Comparison of ENCODE assay signal across 34 cellular contexts in genomic region chr2:13584020-13584419, GRCh38.
"Had no signal": no experiment of that assay in that cellular context is flagged by ENCODE, and none has a peak within 500 bp of the region (broad histone marks: within the 10 kb centered on the region; RNA-seq: fewer than 3 reads in every experiment).

No MANE protein-coding gene starts in this region.

- H3K4me1 Mint-ChIP-seq: activated CD4-positive, alpha-beta T cell treated with anti-CD3 and anti-CD28 coated beads, Interleukin-2, amount 10 ng/mL, durations not matched to agents 24 days and 14 days; activated naive CD8-positive, alpha-beta T cell treated with anti-CD3 and anti-CD28 coated beads for 36 hours; activated T-helper 17 cell treated with anti-CD3 and anti-CD28 coated beads, Interleukin-2, amount 50 U/mL, for 72 hours had no signal

- H3K9me3 Mint-ChIP-seq: activated CD8-positive, alpha-beta T cell treated with anti-CD3 and anti-CD28 coated beads for 36 hours; activated naive CD8-positive, alpha-beta T cell treated with anti-CD3 and anti-CD28 coated beads for 36 hours; activated T-cell treated with anti-CD3 and anti-CD28 coated beads, Interleukin-2, amount 50 U/mL, for 72 hours; activated T-helper 17 cell treated with anti-CD3 and anti-CD28 coated beads, Interleukin-2, amount 50 U/mL, for 72 hours; brain; T-helper 1 cell treated with Interleukin-12 subunit alpha and Interleukin-12 subunit beta and Interleukin-4 antibody, amounts not matched to agents 30 μg/mL and 1 μg/mL, for 36 hours had no signal

- FAIRE-seq: bronchial epithelial cell, TTC549 had no signal

- H3K27ac ChIP-seq: ascending aorta, SJSA1 had no signal

- ATAC-seq: activated CD8-positive, alpha-beta T cell treated with anti-CD3 and anti-CD28 coated beads for 36 hours; activated T-cell treated with anti-CD3 and anti-CD28 coated beads, Interleukin-2, amount 50 U/mL, for 72 hours; activated T-helper 17 cell treated with anti-CD3 and anti-CD28 coated beads, Interleukin-2, amount 50 U/mL, for 72 hours; Panc1 had no signal

- H3K27me3 ChIP-seq: ascending aorta, MG63, SJSA1 had no signal

- H3K9me3 ChIP-seq: ascending aorta, MG63, SJSA1, SK-N-SH had no signal

- H3K36me3 ChIP-seq: ascending aorta, MG63, SJSA1 had no signal

- H3K4me2 ChIP-seq: SK-N-SH had no signal

- H3K27me3 Mint-ChIP-seq: activated CD4-positive, alpha-beta T cell treated with anti-CD3 and anti-CD28 coated beads, Interleukin-2, amount 10 ng/mL, durations not matched to agents 24 days and 14 days; activated CD8-positive, alpha-beta T cell treated with anti-CD3 and anti-CD28 coated beads for 36 hours; activated naive CD8-positive, alpha-beta T cell treated with anti-CD3 and anti-CD28 coated beads for 36 hours; activated T-helper 17 cell treated with anti-CD3 and anti-CD28 coated beads, Interleukin-2, amount 50 U/mL, for 72 hours; brain had no signal

- H3K36me3 Mint-ChIP-seq: activated naive CD8-positive, alpha-beta T cell treated with anti-CD3 and anti-CD28 coated beads for 36 hours; brain had no signal

- H3K27ac Mint-ChIP-seq: activated CD4-positive, alpha-beta T cell treated with anti-CD3 and anti-CD28 coated beads, Interleukin-2, amount 10 ng/mL, durations not matched to agents 24 days and 14 days; activated CD8-positive, alpha-beta T cell treated with anti-CD3 and anti-CD28 coated beads for 36 hours; activated naive CD8-positive, alpha-beta T cell treated with anti-CD3 and anti-CD28 coated beads for 36 hours; activated T-cell treated with anti-CD3 and anti-CD28 coated beads, Interleukin-2, amount 50 U/mL, for 72 hours; activated T-helper 17 cell treated with anti-CD3 and anti-CD28 coated beads, Interleukin-2, amount 50 U/mL, for 72 hours; brain; T-helper 1 cell treated with Interleukin-12 subunit alpha and Interleukin-12 subunit beta and Interleukin-4 antibody, amounts not matched to agents 30 μg/mL and 1 μg/mL, for 36 hours; T-helper 2 cell treated with Interferon-gamma antibody and Interleukin-4, amounts not matched to agents 5 μg/mL and 100 μg/mL, for 36 hours had no signal

- H3K4me1 ChIP-seq: ascending aorta, SJSA1 had no signal

- H3K4me3 Mint-ChIP-seq: activated CD4-positive, alpha-beta T cell treated with anti-CD3 and anti-CD28 coated beads, Interleukin-2, amount 10 ng/mL, durations not matched to agents 24 days and 14 days; activated CD8-positive, alpha-beta T cell treated with anti-CD3 and anti-CD28 coated beads for 36 hours; activated naive CD8-positive, alpha-beta T cell treated with anti-CD3 and anti-CD28 coated beads for 36 hours; activated T-cell treated with anti-CD3 and anti-CD28 coated beads, Interleukin-2, amount 50 U/mL, for 72 hours; activated T-helper 17 cell treated with anti-CD3 and anti-CD28 coated beads, Interleukin-2, amount 50 U/mL, for 72 hours; brain; T-helper 1 cell treated with Interleukin-12 subunit alpha and Interleukin-12 subunit beta and Interleukin-4 antibody, amounts not matched to agents 30 μg/mL and 1 μg/mL, for 36 hours; T-helper 2 cell treated with Interferon-gamma antibody and Interleukin-4, amounts not matched to agents 5 μg/mL and 100 μg/mL, for 36 hours had no signal

- DNase-seq: activated CD4-positive, alpha-beta T cell treated with anti-CD3 and anti-CD28 coated beads, Interleukin-2, amount 10 ng/mL, durations not matched to agents 24 days and 14 days; activated CD4-positive, alpha-beta T cell treated with anti-CD3 and anti-CD28 coated beads, Interleukin-2, amount 50 U/mL, for 4 hours; activated CD8-positive, alpha-beta T cell treated with anti-CD3 and anti-CD28 coated beads for 36 hours; activated effector memory CD4-positive, alpha-beta T cell treated with anti-CD3 and anti-CD28 coated beads, Interleukin-2, amount 50 U/mL, for 16 hours; activated naive CD4-positive, alpha-beta T cell; activated naive CD4-positive, alpha-beta T cell treated with anti-CD3 and anti-CD28 coated beads, Interleukin-2, amount 50 U/mL, for 16 hours; activated naive CD8-positive, alpha-beta T cell treated with anti-CD3 and anti-CD28 coated beads for 36 hours; activated T-cell treated with anti-CD3 and anti-CD28 coated beads, Interleukin-2, amount 50 U/mL, for 1 hour; activated T-cell treated with anti-CD3 and anti-CD28 coated beads, Interleukin-2, amount 50 U/mL, for 72 hours; amygdala; caudate nucleus; cerebellar nuclear complex; cortex of kidney; MG63; MV-4-11; NCI-H1092; NCI-H146; NCI-H187 treated with DMSO at 0.1 percent for 48 hours; NCI-H2081 treated with DMSO at 0.1 percent for 48 hours; NCI-H345; NCI-H524 treated with DMSO at 0.1 percent for 48 hours; NK-92 treated with Interleukin-12 subunit alpha and Interleukin-12 subunit beta, amount 100 ng/mL, for 24 hours; RPMI8226; SHP77 treated with DMSO at 0.1 percent for 48 hours; SK-N-SH had no signal

- H3K4me3 ChIP-seq: ascending aorta, MG63, SJSA1 had no signal

- H3K9ac ChIP-seq: SK-N-SH had no signal
